ENCODE assay signal across 1 cellular context in genomic region chr2:226683196-226683595, GRCh38.
TF ChIP-seq lines count a peak whose summit lies in the region.

No MANE protein-coding gene starts in this region.

TF ChIP-seq in H1, 55 proteins besides CTCF, POLR2A, EP300 and RAD21 (continued from another document):
- no peak for TF ChIP-seq CHD7 (IDR thresholded peaks at IDR 0.05; ENCODE audit: insufficient replicate concordance, low read length)
- no peak for TF ChIP-seq ATF3 (IDR thresholded peaks at IDR 0.05; ENCODE audit: insufficient read depth, low read depth, low read length)
- TF ChIP-seq CREB1 (IDR thresholded peaks at IDR 0.05): no peak
- no peak for TF ChIP-seq BRCA1 (IDR thresholded peaks at IDR 0.05; ENCODE audit: low read depth, low read length)
- no peak for TF ChIP-seq SP4 (IDR thresholded peaks at IDR 0.05; ENCODE audit: low read length)
- TF ChIP-seq BACH1 (IDR thresholded peaks at IDR 0.05; ENCODE audit: low read length): no peak
- no peak for TF ChIP-seq RXRA (IDR thresholded peaks at IDR 0.05; ENCODE audit: insufficient read depth, low read depth, low read length)
TF ChIP-seq in H1: peak in this region for 0.
